In the genomic region with DNA sequence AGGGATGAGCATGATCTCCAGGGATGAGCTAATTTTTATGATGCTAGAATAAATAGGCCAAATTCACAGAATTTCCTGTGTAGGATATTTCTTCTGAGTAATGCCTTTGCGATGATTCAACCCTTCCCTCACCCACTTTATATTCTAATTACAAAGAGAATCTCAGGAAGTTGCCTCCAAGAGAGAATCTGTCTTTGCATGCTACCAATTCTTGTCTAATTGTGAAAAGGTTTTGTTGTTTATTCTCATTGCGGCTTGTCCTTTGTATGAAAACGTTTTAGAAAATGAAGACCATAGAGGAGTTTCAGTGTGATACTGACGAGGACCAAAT, we compare ENCODE assay signal across 14 cellular contexts. TPM values are rescaled to one million over a fixed set of nuclear protein-coding genes. Genes with fewer than 3 reads are reported as not detected.
DNase-seq lines count a peak whose midpoint lies in the region; ATAC-seq and TF ChIP-seq lines count a peak whose summit lies in the region.
"Had no signal": no experiment of that assay in that cellular context is flagged by ENCODE, and none has a peak within 500 bp of the region (broad histone marks: within the 10 kb centered on the region; RNA-seq: fewer than 3 reads in every experiment).

No MANE protein-coding gene starts in this region.

- TF ChIP-seq POLR2A in breast epithelium (IDR thresholded peaks at IDR 0.05) = no peak

- peaks cover 17% of the 10 kb centered on the region for H3K4me1 Mint-ChIP-seq in MCF 10A (ENCODE audit: insufficient read depth, unreplicated experiment)
- peaks cover 26% of the 10 kb centered on the region for H3K4me1 Mint-ChIP-seq in T-helper 17 cell
- H3K4me1 Mint-ChIP-seq in stimulated activated naive CD8-positive, alpha-beta T cell treated with anti-CD3 and anti-CD28 coated beads, Interleukin-15, amount 100 ng/mL, for 72 hours = peaks cover 60% of the 10 kb centered on the region

- TF ChIP-seq CTCF in MCF 10A (IDR thresholded peaks at IDR 0.05; ENCODE audit: unreplicated experiment) = no peak
- no peak for TF ChIP-seq CTCF in breast epithelium (IDR thresholded peaks at IDR 0.05)
- no peak for TF ChIP-seq CTCF in fibroblast of mammary gland (conservative IDR thresholded peaks at IDR 0.05; ENCODE audit: control insufficient read depth, insufficient read depth, low read depth, low read length)

- H3K9me3 Mint-ChIP-seq in MCF 10A (ENCODE audit: unreplicated experiment) = no peaks in the 10 kb centered on the region
- H3K9me3 Mint-ChIP-seq in stimulated activated naive CD8-positive, alpha-beta T cell treated with anti-CD3 and anti-CD28 coated beads, Interleukin-15, amount 100 ng/mL, for 72 hours = peaks cover 0 to 5% of the 10 kb centered on the region in 2 donors
- H3K9me3 Mint-ChIP-seq: neural crest cell had no signal

- BruUV-seq in MCF 10A (replicated peaks; lab: Mats Ljungman, UMichigan) = no TSS peak

- POLR2A ChIA-PET in MCF 10A (lab: Yijun Ruan, JAX) = interaction anchor here (0.6 to 1.6 kb wide), 3 partner anchors 34 to 48 kb away, joined by 3 to 8 read pairs (median 4); partner anchors contain the start of gene UPP1

- DNase-seq in MCF 10A (ENCODE audit: unreplicated experiment) (peak; percentile 24), breast epithelium (ENCODE audit: low spot score in 2 of 2) (no peak), T-helper 17 cell (no peak), fibroblast of mammary gland (ENCODE audit: low read depth) (peak; percentile 45), NCI-H2081 treated with DMSO at 0.1 percent for 48 hours (lab: John Stamatoyannopoulos, UW) (no peak), retina (no peak)
- DNase-seq in stimulated activated naive CD8-positive, alpha-beta T cell treated with anti-CD3 and anti-CD28 coated beads, Interleukin-15, amount 100 ng/mL, for 72 hours = no peak
- DNase-seq: activated CD8-positive, alpha-beta memory T cell treated with anti-CD3 and anti-CD28 coated beads, Interleukin-2, amount 50 U/mL, for 4 hours; left colon; MG63; PC-9 had no signal

- H3K27me3 Mint-ChIP-seq in MCF 10A (ENCODE audit: insufficient read depth, unreplicated experiment) = no peaks in the 10 kb centered on the region
- H3K27me3 Mint-ChIP-seq in T-helper 17 cell = peaks cover 14% of the 10 kb centered on the region
- H3K27me3 Mint-ChIP-seq in stimulated activated naive CD8-positive, alpha-beta T cell treated with anti-CD3 and anti-CD28 coated beads, Interleukin-15, amount 100 ng/mL, for 72 hours = peaks cover 24% of the 10 kb centered on the region

- H3K27ac ChIP-seq in breast epithelium = no peak overlapping the region
- H3K27ac ChIP-seq: BLaER1 treated with 17β-estradiol and CSF1 and Interleukin-3, amounts not matched to agents 10 nM and 100 nM; PC-9 had no signal

- H3K36me3 ChIP-seq in breast epithelium = no peaks in the 10 kb centered on the region
- H3K36me3 ChIP-seq: BLaER1 treated with 17β-estradiol and CSF1 and Interleukin-3, amounts not matched to agents 10 nM and 100 nM; MG63 had no signal

- H3K4me3 ChIP-seq in breast epithelium = no peak overlapping the region
- no peak overlapping the region for H3K4me3 ChIP-seq in fibroblast of mammary gland (ENCODE audit: control insufficient read depth, low read depth, low read length)
- H3K4me3 ChIP-seq: BLaER1 treated with 17β-estradiol and CSF1 and Interleukin-3, amounts not matched to agents 10 nM and 100 nM; MG63; PC-9 had no signal

- CTCF ChIA-PET in MCF 10A (lab: Yijun Ruan, JAX) = interaction anchor here (0.6 to 2.0 kb wide), 5 partner anchors 43 to 113 kb away, joined by 3 to 6 read pairs (median 3); no protein-coding TSS in a partner anchor

- no peak for ATAC-seq in T-helper 17 cell
- peak; percentile 12 for ATAC-seq in stimulated activated naive CD8-positive, alpha-beta T cell treated with anti-CD3 and anti-CD28 coated beads, Interleukin-15, amount 100 ng/mL, for 72 hours
- ATAC-seq in GM21717 (IDR thresholded peaks at IDR 0.05; ENCODE audit: unreplicated experiment) = no peak
- ATAC-seq: left colon had no signal

- H3K36me3 Mint-ChIP-seq in MCF 10A (ENCODE audit: insufficient read depth, unreplicated experiment) (no peaks in the 10 kb centered on the region), T-helper 17 cell (ENCODE audit: low read depth) (no peaks in the 10 kb centered on the region)

- H3K27ac Mint-ChIP-seq in MCF 10A (ENCODE audit: low read depth, unreplicated experiment) = no peak overlapping the region
- peak overlapping the region; percentile 69 for H3K27ac Mint-ChIP-seq in T-helper 17 cell
- peak overlapping the region in 1 of 2 donors; percentile 85 for H3K27ac Mint-ChIP-seq in stimulated activated naive CD8-positive, alpha-beta T cell treated with anti-CD3 and anti-CD28 coated beads, Interleukin-15, amount 100 ng/mL, for 72 hours

- no peaks in the 10 kb centered on the region for H3K4me1 ChIP-seq in breast epithelium

- H3K4me3 Mint-ChIP-seq in MCF 10A (ENCODE audit: unreplicated experiment) (no peak overlapping the region), T-helper 17 cell (no peak overlapping the region)
- H3K4me3 Mint-ChIP-seq in stimulated activated naive CD8-positive, alpha-beta T cell treated with anti-CD3 and anti-CD28 coated beads, Interleukin-15, amount 100 ng/mL, for 72 hours = peak overlapping the region in 1 of 2 donors; percentile 11
- H3K4me3 Mint-ChIP-seq: neural crest cell had no signal

- H3K9me3 ChIP-seq in breast epithelium (no peaks in the 10 kb centered on the region), T-helper 17 cell (ENCODE audit: control insufficient read depth, low read length, poor library complexity, severe bottlenecking) (no peaks in the 10 kb centered on the region)
- H3K9me3 ChIP-seq: BLaER1 treated with 17β-estradiol and CSF1 and Interleukin-3, amounts not matched to agents 10 nM and 100 nM; MG63 had no signal

- intact Hi-C loops in MCF 10A (cut with micrococcal nuclease) = no loop called here
- intact Hi-C loops in breast epithelium (cut with DNase I; ENCODE audit: low total_unique reads) = no loop called here

- H3K27me3 ChIP-seq in breast epithelium = no peaks in the 10 kb centered on the region
- H3K27me3 ChIP-seq: MG63 had no signal

RNA-seq across cellular contexts. Expression of gene C7orf57, which starts 6.3 kb away (rescaled TPM):
- total RNA-seq in MCF 10A (2022) (0.37 and 0.52 TPM in 2 replicates), breast epithelium (not detected), T-helper 17 cell (under 1 TPM; 0.29 to 0.30 TPM)
- total RNA-seq: left colon, neural crest cell had no signal

RNA-seq across cellular contexts. Expression of gene SUN3, which starts 12.7 kb away (rescaled TPM):
- total RNA-seq in MCF 10A (2022) = 0.22 TPM in 1 of 2 replicates, not detected in the other
- not detected for total RNA-seq in breast epithelium
- total RNA-seq in T-helper 17 cell = not detected
- total RNA-seq: left colon, neural crest cell had no signal

RNA-seq across cellular contexts. Expression of gene UPP1, which starts 47.4 kb away (rescaled TPM):
- total RNA-seq in MCF 10A (2022) = 602 and 797 TPM in 2 replicates
- total RNA-seq in breast epithelium = 10 to 100 TPM; 11.1 to 32.1 (median 19.5) TPM
- 10 to 100 TPM; 72.1 to 84.6 TPM for total RNA-seq in T-helper 17 cell

Comparison
In these comparisons a context has a peak if more than half of its experiments do, and no peak if none do; other contexts are left out.
1. DNase-seq: peak in MCF 10A (single experiment) and fibroblast of mammary gland (single experiment); none in breast epithelium (0 of 2), T-helper 17 cell (0 of 3), stimulated activated naive CD8-positive, alpha-beta T cell treated with anti-CD3 and anti-CD28 coated beads, Interleukin-15, amount 100 ng/mL, for 72 hours (0 of 2), NCI-H2081 treated with DMSO at 0.1 percent for 48 hours (single experiment) and retina (single experiment).